1 cellular context compared by ENCODE assay signal in genomic region chr13:106139407-106139806, GRCh38.
TF ChIP-seq lines count a peak whose summit lies in the region.

No MANE protein-coding gene starts in this region.

TF ChIP-seq in IMR-90, 13 proteins besides CTCF, POLR2A, EP300 and RAD21 (continued from another document):
- TF ChIP-seq NFE2L2 (IDR thresholded peaks at IDR 0.05; ENCODE audit: low read depth, low read length) (no peak), FOS (IDR thresholded peaks at IDR 0.05; ENCODE audit: low read depth, low read length) (no peak), RCOR1 (IDR thresholded peaks at IDR 0.05; ENCODE audit: insufficient replicate concordance, low read length) (no peak)
